In genomic region chr12:90682398-90682797, GRCh38 we compare ENCODE assay signal across 17 cellular contexts.
DNase-seq lines count a peak whose midpoint lies in the region; ATAC-seq and TF ChIP-seq lines count a peak whose summit lies in the region.
"Had no signal": no experiment of that assay in that cellular context is flagged by ENCODE, and none has a peak within 500 bp of the region (broad histone marks: within the 10 kb centered on the region; RNA-seq: fewer than 3 reads in every experiment).

No MANE protein-coding gene starts in this region.

- H3K4me3 ChIP-seq in ACC112 (ENCODE audit: low read depth, low read length) (no peak overlapping the region), GM23248 (no peak overlapping the region), fibroblast of pulmonary artery (replicated peaks; ENCODE audit: low read depth, low read length) (no peak overlapping the region), esophagus muscularis mucosa (no peak overlapping the region)
- H3K4me3 ChIP-seq: gastroesophageal sphincter, upper lobe of right lung had no signal

- no peak for TF ChIP-seq EP300 in esophagus muscularis mucosa (IDR thresholded peaks at IDR 0.05)

- H3K27me3 ChIP-seq in ACC112 (ENCODE audit: insufficient read depth, low read length), result no peaks in the 10 kb centered on the region
- H3K27me3 ChIP-seq in GM23248 (replicated peaks; ENCODE audit: insufficient read depth), result no peaks in the 10 kb centered on the region
- H3K27me3 ChIP-seq in esophagus muscularis mucosa, result no peaks in the 10 kb centered on the region
- H3K27me3 ChIP-seq: gastroesophageal sphincter, upper lobe of right lung had no signal

- H3K36me3 ChIP-seq in ACC112 (ENCODE audit: insufficient read depth, low read length) (no peaks in the 10 kb centered on the region), GM23248 (ENCODE audit: low read depth) (no peaks in the 10 kb centered on the region), esophagus muscularis mucosa (no peaks in the 10 kb centered on the region)
- H3K36me3 ChIP-seq: gastroesophageal sphincter, upper lobe of right lung had no signal

- in situ Hi-C loops in GM23248 (cut with MboI), result no loop called here

- H3K79me2 ChIP-seq in ACC112 (ENCODE audit: control insufficient read depth, insufficient read depth, low read length, unreplicated experiment), result no peaks in the 10 kb centered on the region
- no peaks in the 10 kb centered on the region for H3K79me2 ChIP-seq in GM23248 (ENCODE audit: insufficient read depth)

- no peaks in the 10 kb centered on the region for H4K20me1 ChIP-seq in GM23248 (ENCODE audit: insufficient read depth)

- H3K9me2 ChIP-seq in GM23248 (ENCODE audit: insufficient read depth), result no peaks in the 10 kb centered on the region

- ATAC-seq in HG02970 (IDR thresholded peaks at IDR 0.05; ENCODE audit: low FRiP score, unreplicated experiment) (no peak), esophagus mucosa (no peak)
- ATAC-seq: gastroesophageal sphincter, left colon, upper lobe of right lung had no signal

- TF ChIP-seq POLR2A in esophagus muscularis mucosa (IDR thresholded peaks at IDR 0.05; ENCODE audit: low read depth), result no peak

- peak; percentile 81 for DNase-seq in GM23248
- peak; percentile 8 for DNase-seq in amniotic stem cell (lab: John Stamatoyannopoulos, UW)
- DNase-seq in fibroblast of pulmonary artery (ENCODE audit: low read depth), result peak; percentile 32
- DNase-seq in NCI-H1436 treated with DMSO at 0.1 percent for 48 hours (lab: John Stamatoyannopoulos, UW), result no peak
- DNase-seq in esophagus muscularis mucosa (ENCODE audit: extremely low spot score), result no peak
- DNase-seq: activated CD4-positive, alpha-beta T cell treated with anti-CD3 and anti-CD28 coated beads, Interleukin-2, amount 10 ng/mL, durations not matched to agents 24 days and 14 days; CD4-positive, alpha-beta memory T cell; Karpas-422; left colon; posterior cingulate gyrus; small intestine; stimulated activated CD4-positive, alpha-beta T cell treated with anti-CD3 and anti-CD28 coated beads, Interleukin-4, amount 100 ng/mL, for 1 hour; upper lobe of right lung had no signal

- H3K4me1 ChIP-seq in ACC112 (ENCODE audit: control insufficient read depth, insufficient read depth, low read length, unreplicated experiment) (peaks cover 17% of the 10 kb centered on the region), GM23248 (ENCODE audit: insufficient read depth) (peaks cover 22% of the 10 kb centered on the region), esophagus muscularis mucosa (peaks cover 0 to 8% (median 2%) of the 10 kb centered on the region in 4 donors)
- H3K4me1 ChIP-seq: gastroesophageal sphincter, upper lobe of right lung had no signal

- H3F3A ChIP-seq in GM23248 (ENCODE audit: insufficient read depth), result peaks cover 8% of the 10 kb centered on the region; the same call in 1 of the 2 replicates

- H3K27ac ChIP-seq in ACC112 (ENCODE audit: low read depth, low read length), result peak overlapping the region; percentile 41
- H3K27ac ChIP-seq in GM23248, result peak overlapping the region; percentile 19; the same call in 1 of the 2 replicates
- no peak overlapping the region for H3K27ac ChIP-seq in esophagus muscularis mucosa (replicated peaks in 1 of 4)
- H3K27ac ChIP-seq: gastroesophageal sphincter, upper lobe of right lung had no signal

- H2AFZ ChIP-seq in ACC112 (ENCODE audit: low read length, unreplicated experiment), result no peak overlapping the region
- H2AFZ ChIP-seq in GM23248, result no peak overlapping the region

- WGBS in GM23248 (ENCODE audit: low coverage in 1 of 2, low lambda C conversion rate in 2 of 2, missing lambda C conversion rate in 2 of 2), 2 experiments, result 3 to 4% methylated on average over 1 of the region's 1 CpG
- 90% methylated on average over 1 of the region's 1 CpG for WGBS in esophagus muscularis mucosa

- no peak overlapping the region for H3K9ac ChIP-seq in GM23248

- H3K9me3 ChIP-seq in GM23248 (ENCODE audit: low read depth) (no peaks in the 10 kb centered on the region), esophagus muscularis mucosa (no peaks in the 10 kb centered on the region)
- H3K9me3 ChIP-seq: gastroesophageal sphincter, upper lobe of right lung had no signal

- peak overlapping the region; percentile 44 for H3K4me2 ChIP-seq in GM23248 (ENCODE audit: unreplicated experiment)

- TF ChIP-seq CTCF in fibroblast of pulmonary artery (IDR thresholded peaks at IDR 0.05; ENCODE audit: low read length, missing control alignments), result no peak
- TF ChIP-seq CTCF in esophagus muscularis mucosa (IDR thresholded peaks at IDR 0.05), result no peak

- intact Hi-C loops in esophagus muscularis mucosa (cut with DNase I), result no loop called here

Comparison
In these comparisons a context has a peak if more than half of its experiments do, and no peak if none do; other contexts are left out.
1. H3K27ac ChIP-seq: peak in ACC112 (single experiment) and GM23248 (single experiment); none in esophagus muscularis mucosa (0 of 4).
2. DNase-seq: peak in GM23248 (single experiment), amniotic stem cell (single experiment) and fibroblast of pulmonary artery (single experiment); none in NCI-H1436 treated with DMSO at 0.1 percent for 48 hours (single experiment) and esophagus muscularis mucosa (single experiment).